Comparison of ENCODE assay signal across 10 cellular contexts in the genomic region with DNA sequence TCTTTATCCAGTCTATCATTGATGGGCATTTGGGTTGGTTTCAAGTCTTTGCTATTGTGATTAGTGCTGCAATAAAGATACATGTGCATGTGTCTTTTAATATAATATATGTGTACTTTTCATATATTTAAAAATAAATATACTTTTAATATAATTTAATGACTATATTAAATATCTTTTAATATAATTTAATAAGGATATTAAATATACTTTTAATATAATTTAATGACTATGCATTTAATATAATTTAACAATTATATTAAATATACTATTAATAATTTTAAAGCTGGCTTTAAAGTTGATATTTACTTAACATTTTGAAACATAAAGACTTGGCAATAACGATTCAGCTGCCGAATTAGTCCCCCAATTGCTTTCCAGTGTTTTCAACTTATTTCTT. TPM values are rescaled to one million over a fixed set of nuclear protein-coding genes. Genes with fewer than 3 reads are reported as not detected.
"Had no signal": no experiment of that assay in that cellular context is flagged by ENCODE, and none has a peak within 500 bp of the region (broad histone marks: within the 10 kb centered on the region; RNA-seq: fewer than 3 reads in every experiment).

No MANE protein-coding gene starts in this region.

- ATAC-seq: GM23338, HCT116 had no signal

- H3K27ac Mint-ChIP-seq: GM23338, H9, HFFc6 had no signal

- H3K9me3 Mint-ChIP-seq: HFFc6 had no signal

- DNase-seq: GM23248, GOT3, H7, HCEC 1CT, HFFc6 had no signal

- H3K4me1 Mint-ChIP-seq: GM23338, H9 had no signal

- H3K4me3 Mint-ChIP-seq: GM23338, H9, HFFc6 had no signal

RNA-seq across cellular contexts. Expression of a gene that starts 1.2 kb away (rescaled TPM):
- total RNA-seq: GM23248, GM23338, H1, H4, H7, H9, HFFc6 had no signal

RNA-seq across cellular contexts. Expression of a gene that starts 15.2 kb away (rescaled TPM):
- total RNA-seq: GM23248, GM23338, H1, H4, H7, H9, HFFc6 had no signal

RNA-seq across cellular contexts. Expression of a gene that starts 30.0 kb away (rescaled TPM):
- total RNA-seq: GM23248, GM23338, H1, H4, H7, H9, HFFc6 had no signal

RNA-seq across cellular contexts. Expression of a gene that starts 35.3 kb away (rescaled TPM):
- total RNA-seq: GM23248, GM23338, H1, H4, H7, H9, HFFc6 had no signal

RNA-seq across cellular contexts. Expression of a gene that starts 47.5 kb away (rescaled TPM):
- total RNA-seq: GM23248, GM23338, H1, H4, H7, H9, HFFc6 had no signal
